ENCODE assay signal across 1 cellular context in the genomic region with DNA sequence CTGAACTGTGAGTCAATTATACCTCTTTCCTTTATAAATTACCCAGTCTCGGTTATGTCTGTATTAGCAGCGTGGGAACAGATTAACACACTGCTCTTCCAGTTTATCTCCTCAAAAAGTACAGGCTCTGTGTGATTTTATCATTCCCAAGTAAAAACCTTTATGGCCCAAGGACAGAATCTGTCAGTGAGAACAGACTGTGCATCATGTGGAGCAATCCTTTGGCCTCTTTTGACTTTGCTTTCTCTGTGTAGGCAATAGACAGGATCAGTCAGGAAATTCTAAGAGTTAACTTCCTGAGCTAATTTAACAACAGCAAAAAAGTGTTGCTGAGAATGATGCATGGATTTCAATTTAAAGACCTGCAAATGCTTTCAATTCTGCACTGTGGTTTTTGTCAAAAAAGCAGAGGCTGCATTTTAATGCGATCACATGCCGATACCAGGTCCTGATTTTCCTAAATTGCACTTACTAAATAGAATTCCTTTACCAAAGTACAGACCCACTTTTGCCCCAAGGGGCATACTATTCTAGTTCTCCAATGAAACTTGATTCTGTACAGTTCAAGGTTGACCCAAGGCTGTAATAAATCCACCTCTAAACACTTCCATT.
TF ChIP-seq lines count a peak whose summit lies in the region.

No MANE protein-coding gene starts in this region.

TF ChIP-seq in GM23338, 12 proteins besides CTCF, POLR2A, EP300 and RAD21 (continued from another document):
- TF ChIP-seq, protein P1, sequence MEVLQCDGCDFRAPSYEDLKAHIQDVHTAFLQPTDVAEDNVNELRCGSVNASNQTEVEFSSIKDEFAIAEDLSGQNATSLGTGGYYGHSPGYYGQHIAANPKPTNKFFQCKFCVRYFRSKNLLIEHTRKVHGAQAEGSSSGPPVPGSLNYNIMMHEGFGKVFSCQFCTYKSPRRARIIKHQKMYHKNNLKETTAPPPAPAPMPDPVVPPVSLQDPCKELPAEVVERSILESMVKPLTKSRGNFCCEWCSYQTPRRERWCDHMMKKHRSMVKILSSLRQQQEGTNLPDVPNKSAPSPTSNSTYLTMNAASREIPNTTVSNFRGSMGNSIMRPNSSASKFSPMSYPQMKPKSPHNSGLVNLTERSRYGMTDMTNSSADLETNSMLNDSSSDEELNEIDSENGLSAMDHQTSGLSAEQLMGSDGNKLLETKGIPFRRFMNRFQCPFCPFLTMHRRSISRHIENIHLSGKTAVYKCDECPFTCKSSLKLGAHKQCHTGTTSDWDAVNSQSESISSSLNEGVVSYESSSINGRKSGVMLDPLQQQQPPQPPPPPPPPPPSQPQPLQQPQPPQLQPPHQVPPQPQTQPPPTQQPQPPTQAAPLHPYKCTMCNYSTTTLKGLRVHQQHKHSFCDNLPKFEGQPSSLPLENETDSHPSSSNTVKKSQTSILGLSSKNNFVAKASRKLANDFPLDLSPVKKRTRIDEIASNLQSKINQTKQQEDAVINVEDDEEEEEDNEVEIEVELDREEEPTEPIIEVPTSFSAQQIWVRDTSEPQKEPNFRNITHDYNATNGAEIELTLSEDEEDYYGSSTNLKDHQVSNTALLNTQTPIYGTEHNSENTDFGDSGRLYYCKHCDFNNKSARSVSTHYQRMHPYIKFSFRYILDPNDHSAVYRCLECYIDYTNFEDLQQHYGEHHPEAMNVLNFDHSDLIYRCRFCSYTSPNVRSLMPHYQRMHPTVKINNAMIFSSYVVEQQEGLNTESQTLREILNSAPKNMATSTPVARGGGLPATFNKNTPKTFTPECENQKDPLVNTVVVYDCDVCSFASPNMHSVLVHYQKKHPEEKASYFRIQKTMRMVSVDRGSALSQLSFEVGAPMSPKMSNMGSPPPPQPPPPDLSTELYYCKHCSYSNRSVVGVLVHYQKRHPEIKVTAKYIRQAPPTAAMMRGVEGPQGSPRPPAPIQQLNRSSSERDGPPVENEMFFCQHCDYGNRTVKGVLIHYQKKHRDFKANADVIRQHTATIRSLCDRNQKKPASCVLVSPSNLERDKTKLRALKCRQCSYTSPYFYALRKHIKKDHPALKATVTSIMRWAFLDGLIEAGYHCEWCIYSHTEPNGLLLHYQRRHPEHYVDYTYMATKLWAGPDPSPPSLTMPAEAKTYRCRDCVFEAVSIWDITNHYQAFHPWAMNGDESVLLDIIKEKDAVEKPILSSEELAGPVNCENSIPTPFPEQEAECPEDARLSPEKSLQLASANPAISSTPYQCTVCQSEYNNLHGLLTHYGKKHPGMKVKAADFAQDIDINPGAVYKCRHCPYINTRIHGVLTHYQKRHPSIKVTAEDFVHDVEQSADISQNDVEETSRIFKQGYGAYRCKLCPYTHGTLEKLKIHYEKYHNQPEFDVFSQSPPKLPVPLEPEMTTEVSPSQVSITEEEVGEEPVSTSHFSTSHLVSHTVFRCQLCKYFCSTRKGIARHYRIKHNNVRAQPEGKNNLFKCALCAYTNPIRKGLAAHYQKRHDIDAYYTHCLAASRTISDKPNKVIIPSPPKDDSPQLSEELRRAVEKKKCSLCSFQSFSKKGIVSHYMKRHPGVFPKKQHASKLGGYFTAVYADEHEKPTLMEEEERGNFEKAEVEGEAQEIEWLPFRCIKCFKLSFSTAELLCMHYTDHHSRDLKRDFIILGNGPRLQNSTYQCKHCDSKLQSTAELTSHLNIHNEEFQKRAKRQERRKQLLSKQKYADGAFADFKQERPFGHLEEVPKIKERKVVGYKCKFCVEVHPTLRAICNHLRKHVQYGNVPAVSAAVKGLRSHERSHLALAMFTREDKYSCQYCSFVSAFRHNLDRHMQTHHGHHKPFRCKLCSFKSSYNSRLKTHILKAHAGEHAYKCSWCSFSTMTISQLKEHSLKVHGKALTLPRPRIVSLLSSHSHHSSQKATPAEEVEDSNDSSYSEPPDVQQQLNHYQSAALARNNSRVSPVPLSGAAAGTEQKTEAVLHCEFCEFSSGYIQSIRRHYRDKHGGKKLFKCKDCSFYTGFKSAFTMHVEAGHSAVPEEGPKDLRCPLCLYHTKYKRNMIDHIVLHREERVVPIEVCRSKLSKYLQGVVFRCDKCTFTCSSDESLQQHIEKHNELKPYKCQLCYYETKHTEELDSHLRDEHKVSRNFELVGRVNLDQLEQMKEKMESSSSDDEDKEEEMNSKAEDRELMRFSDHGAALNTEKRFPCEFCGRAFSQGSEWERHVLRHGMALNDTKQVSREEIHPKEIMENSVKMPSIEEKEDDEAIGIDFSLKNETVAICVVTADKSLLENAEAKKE (CRISPR knock-in tag; IDR thresholded peaks at IDR 0.05): no peak
